Comparison of ENCODE assay signal across 8 cellular contexts in genomic region chr20:33444797-33445560, GRCh38. TPM values are rescaled to one million over a fixed set of nuclear protein-coding genes. Genes with fewer than 3 reads are reported as not detected.
DNase-seq lines count a peak whose midpoint lies in the region; ATAC-seq and TF ChIP-seq lines count a peak whose summit lies in the region.

No MANE protein-coding gene starts in this region.

- H3K27me3 ChIP-seq in AG04450 (ENCODE audit: control insufficient read depth, insufficient read depth, low read length) (peaks cover 2% of the 10 kb centered on the region), HUES48 (ENCODE audit: control insufficient read depth, insufficient read depth, low read length) (peaks cover 20% of the 10 kb centered on the region)

- ATAC-seq in GM18511 (IDR thresholded peaks at IDR 0.05; ENCODE audit: unreplicated experiment) (no peak), GM21515 (IDR thresholded peaks at IDR 0.05; ENCODE audit: unreplicated experiment) (no peak)

- no peaks in the 10 kb centered on the region for H3K9me3 Mint-ChIP-seq in activated CD4-positive, alpha-beta memory T cell treated with anti-CD3 and anti-CD28 coated beads, Interleukin-2, amount 10 ng/mL, durations not matched to agents 7 days and 5 days

- CTCF ChIA-PET in AG04450 (lab: Charles Lee): interaction anchor here (0.7 to 1.0 kb wide), 3 partner anchors 21 to 249 kb away, joined by 3 to 6 read pairs (median 3); no protein-coding TSS in a partner anchor
- CTCF ChIA-PET in activated CD4-positive, alpha-beta memory T cell treated with anti-CD3 and anti-CD28 coated beads, Interleukin-2, amount 10 ng/mL, durations not matched to agents 7 days and 5 days (lab: Charles Lee): interaction anchor here (0.5 to 3.3 kb wide), 14 partner anchors 12 to 1325 kb away, joined by 3 to 24 read pairs (median 4); partner anchors contain the start of genes ACTL10, CDK5RAP1 and PXMP4

- no peak overlapping the region for H3K9ac ChIP-seq in HUES48 (ENCODE audit: low read depth, low read length)

- H3K27ac Mint-ChIP-seq in activated CD4-positive, alpha-beta memory T cell treated with anti-CD3 and anti-CD28 coated beads, Interleukin-2, amount 10 ng/mL, durations not matched to agents 7 days and 5 days: peak overlapping the region; percentile 89

- TF ChIP-seq CTCF in AG04450 (IDR thresholded peaks at IDR 0.05; ENCODE audit: low read depth, low read length): no peak

- peak overlapping the region; percentile 87 for H3K4me3 Mint-ChIP-seq in activated CD4-positive, alpha-beta memory T cell treated with anti-CD3 and anti-CD28 coated beads, Interleukin-2, amount 10 ng/mL, durations not matched to agents 7 days and 5 days

- peaks cover 23% of the 10 kb centered on the region for H3K4me1 Mint-ChIP-seq in activated CD4-positive, alpha-beta memory T cell treated with anti-CD3 and anti-CD28 coated beads, Interleukin-2, amount 10 ng/mL, durations not matched to agents 7 days and 5 days

- no peaks in the 10 kb centered on the region for H3K36me3 Mint-ChIP-seq in activated CD4-positive, alpha-beta memory T cell treated with anti-CD3 and anti-CD28 coated beads, Interleukin-2, amount 10 ng/mL, durations not matched to agents 7 days and 5 days (ENCODE audit: low read depth)

- peaks cover 12% of the 10 kb centered on the region for H3K27me3 Mint-ChIP-seq in activated CD4-positive, alpha-beta memory T cell treated with anti-CD3 and anti-CD28 coated beads, Interleukin-2, amount 10 ng/mL, durations not matched to agents 7 days and 5 days

- H3K4me1 ChIP-seq in HUES48 (ENCODE audit: control insufficient read depth, insufficient read depth, low read length): peaks cover 7% of the 10 kb centered on the region; the same call in 1 of the 2 replicates

- DNase-seq in AG04450 (ENCODE audit: low read depth, low spot score) (no peak), glomerular visceral epithelial cell (ENCODE audit: extremely low spot score) (peak; percentile 51), SIG-M5 treated with dmso at 0.1 percent for 504 hours (lab: John Stamatoyannopoulos, UW; ENCODE audit: unreplicated experiment) (no peak)
- DNase-seq in activated CD4-positive, alpha-beta memory T cell treated with anti-CD3 and anti-CD28 coated beads, Interleukin-2, amount 10 ng/mL, durations not matched to agents 7 days and 5 days: peak; percentile 46
- DNase-seq in stimulated activated CD4-positive, alpha-beta T cell treated with anti-CD3 and anti-CD28 coated beads, Interleukin-4, amount 100 ng/mL, for 24 hours: peak; percentile 19

- H3K4me3 ChIP-seq in AG04450 (ENCODE audit: low read depth, low read length): peak overlapping the region; percentile 79; the same call in 1 of the 2 replicates
- H3K4me3 ChIP-seq in HUES48 (ENCODE audit: low read depth, low read length): peak overlapping the region; percentile 31; the same call in 1 of the 2 replicates

- no peak overlapping the region for H3K27ac ChIP-seq in AG04450 (ENCODE audit: low read depth, low read length)
- H3K27ac ChIP-seq in HUES48 (ENCODE audit: low read depth, low read length): no peak overlapping the region

- no peaks in the 10 kb centered on the region for H3K36me3 ChIP-seq in HUES48 (ENCODE audit: control insufficient read depth, insufficient read depth, low read length)

- POLR2A ChIA-PET in AG04450 (lab: Yijun Ruan, JAX): interaction anchor here (0.7 kb wide), 2 partner anchors 337 to 858 kb away, joined by 3 to 11 read pairs; no protein-coding TSS in a partner anchor
- POLR2A ChIA-PET in activated CD4-positive, alpha-beta memory T cell treated with anti-CD3 and anti-CD28 coated beads, Interleukin-2, amount 10 ng/mL, durations not matched to agents 7 days and 5 days (lab: Charles Lee): interaction anchor here (1.0 to 2.9 kb wide), 6 partner anchors 43 to 223 kb away, joined by 3 to 17 read pairs (median 6); partner anchors contain the start of genes ACTL10, CBFA2T2 and CDK5RAP1

- H3K9me3 ChIP-seq in AG04450 (ENCODE audit: control insufficient read depth, insufficient read depth, low read length): peaks cover 3% of the 10 kb centered on the region
- no peaks in the 10 kb centered on the region for H3K9me3 ChIP-seq in HUES48 (ENCODE audit: control insufficient read depth, insufficient read depth, low read length)

RNA-seq across cellular contexts. Expression of gene SNTA1, which starts 1.4 kb away (rescaled TPM):
- 6.5 and 9.5 TPM in 2 replicates for polyA plus RNA-seq in AG04450 (2011; rRNA removed)
- 5.2 and 8.6 TPM in 2 replicates for polyA minus RNA-seq in AG04450 (2011; rRNA and poly(A)+ RNA removed)
- 1 to 10 TPM; 5.6 to 6.9 TPM for total RNA-seq in activated CD4-positive, alpha-beta memory T cell treated with anti-CD3 and anti-CD28 coated beads, Interleukin-2, amount 10 ng/mL, durations not matched to agents 7 days and 5 days

RNA-seq across cellular contexts. Expression of gene CDK5RAP1, which starts 43.7 kb away (rescaled TPM):
- polyA plus RNA-seq in AG04450 (2011; rRNA removed): 24.6 and 25.6 TPM in 2 replicates
- polyA minus RNA-seq in AG04450 (2011; rRNA and poly(A)+ RNA removed): 22.4 and 30.1 TPM in 2 replicates
- 10 to 100 TPM; 30.2 to 33.3 TPM for total RNA-seq in activated CD4-positive, alpha-beta memory T cell treated with anti-CD3 and anti-CD28 coated beads, Interleukin-2, amount 10 ng/mL, durations not matched to agents 7 days and 5 days

RNA-seq across cellular contexts. Expression of gene CBFA2T2, which starts 44.9 kb away (rescaled TPM):
- polyA plus RNA-seq in AG04450 (2011; rRNA removed): 10.2 and 11.3 TPM in 2 replicates
- 15.8 and 16.7 TPM in 2 replicates for polyA minus RNA-seq in AG04450 (2011; rRNA and poly(A)+ RNA removed)
- total RNA-seq in activated CD4-positive, alpha-beta memory T cell treated with anti-CD3 and anti-CD28 coated beads, Interleukin-2, amount 10 ng/mL, durations not matched to agents 7 days and 5 days: 10 to 100 TPM; 19.2 to 20.3 TPM

Comparison
In these comparisons a context has a peak if more than half of its experiments do, and no peak if none do; other contexts are left out.
1. DNase-seq: peak in activated CD4-positive, alpha-beta memory T cell treated with anti-CD3 and anti-CD28 coated beads, Interleukin-2, amount 10 ng/mL, durations not matched to agents 7 days and 5 days (single experiment), glomerular visceral epithelial cell (single experiment) and stimulated activated CD4-positive, alpha-beta T cell treated with anti-CD3 and anti-CD28 coated beads, Interleukin-4, amount 100 ng/mL, for 24 hours (single experiment); none in AG04450 (single experiment) and SIG-M5 treated with dmso at 0.1 percent for 504 hours (single experiment).